Comparison of ENCODE assay signal across 8 cellular contexts in genomic region chrX:101390664-101391525, GRCh38. TPM values are rescaled to one million over a fixed set of nuclear protein-coding genes. Genes with fewer than 3 reads are reported as not detected.
DNase-seq lines count a peak whose midpoint lies in the region; ATAC-seq and TF ChIP-seq lines count a peak whose summit lies in the region.

RPL36A (plus strand) TSS chrX:101391011; CDS start chrX:101391044, 33 bp downstream.

- H3K4me3 ChIP-seq in GM23338 (peak within 1 kb of the TSS; percentile 81), fibroblast of the aortic adventitia (ENCODE audit: low read depth, low read length) (peak within 1 kb of the TSS; percentile 76)

- H3K4me1 Mint-ChIP-seq in GM23338 (peaks cover 9% of the 10 kb centered on the region; the same call in 2 of the 3 replicates), nephron progenitor cell (peaks cover 23% of the 10 kb centered on the region)
- H3K4me1 Mint-ChIP-seq in stimulated activated naive CD8-positive, alpha-beta T cell treated with anti-CD3 and anti-CD28 coated beads, Interleukin-15, amount 100 ng/mL, for 72 hours, result peaks cover 21% of the 10 kb centered on the region

- H3K27me3 Mint-ChIP-seq in GM23338 (ENCODE audit: insufficient read depth, low read depth, poor library complexity), result peaks cover 16% of the 10 kb centered on the region
- H3K27me3 Mint-ChIP-seq in nephron progenitor cell (ENCODE audit: low read depth, poor library complexity), result peaks cover 3% of the 10 kb centered on the region
- no peaks in the 10 kb centered on the region for H3K27me3 Mint-ChIP-seq in stimulated activated naive CD8-positive, alpha-beta T cell treated with anti-CD3 and anti-CD28 coated beads, Interleukin-15, amount 100 ng/mL, for 72 hours

- H3K4me3 Mint-ChIP-seq in GM23338 (peak within 1 kb of the TSS; percentile 98), nephron progenitor cell (peak within 1 kb of the TSS; percentile 97)
- H3K4me3 Mint-ChIP-seq in stimulated activated naive CD8-positive, alpha-beta T cell treated with anti-CD3 and anti-CD28 coated beads, Interleukin-15, amount 100 ng/mL, for 72 hours, result peak within 1 kb of the TSS; percentile 92 to 94

- no peaks in the 10 kb centered on the region for H3K9me2 ChIP-seq in GM23338 (ENCODE audit: insufficient read depth)

- H3K27me3 ChIP-seq in GM23338 (ENCODE audit: insufficient read depth), result no peaks in the 10 kb centered on the region

- peak within 1 kb of the TSS; percentile 97 for H3K27ac ChIP-seq in GM23338 (ENCODE audit: low read depth)

- H3K79me2 ChIP-seq in GM23338 (replicated peaks; ENCODE audit: insufficient read depth), result peaks cover 26% of the 10 kb centered on the region

- ATAC-seq in GM23338, result peak; percentile 96
- peak; percentile 97 for ATAC-seq in stimulated activated naive CD8-positive, alpha-beta T cell treated with anti-CD3 and anti-CD28 coated beads, Interleukin-15, amount 100 ng/mL, for 72 hours

- TF ChIP-seq CTCF in GM23338 (conservative IDR thresholded peaks at IDR 0.05; ENCODE audit: low read depth in 2 of 2), result peak; percentile 51 to 67
- peak; percentile 75 for TF ChIP-seq CTCF in fibroblast of the aortic adventitia (IDR thresholded peaks at IDR 0.05; ENCODE audit: insufficient read depth, low read length)
- peak; percentile 49 for TF ChIP-seq CTCF in nephron progenitor cell (IDR thresholded peaks at IDR 0.05)

- peaks cover 31% of the 10 kb centered on the region for H3K36me3 ChIP-seq in GM23338 (ENCODE audit: insufficient read depth)

- peaks cover 27% of the 10 kb centered on the region for H3F3A ChIP-seq in GM23338 (replicated peaks; ENCODE audit: low read depth)

- peak within 1 kb of the TSS; percentile 81; the same call in 1 of the 2 replicates for H2AFZ ChIP-seq in GM23338

- DNase-seq in EH (ENCODE audit: low read depth) (peak; percentile 90), GM23338 (ENCODE audit: low spot score) (peak; percentile 94), LHCN-M2 (ENCODE audit: low read depth) (peak; percentile 87), RPMI7951 (ENCODE audit: low read depth) (peak; percentile 88), fibroblast of the aortic adventitia (ENCODE audit: low read depth) (peak; percentile 90), nephron progenitor cell (peak; percentile 78)
- DNase-seq in activated T-helper 1 cell treated with anti-CD3 and anti-CD28 coated beads, Interleukin-2, amount 50 U/mL, for 16 hours (ENCODE audit: low read depth in 1 of 2, low spot score in 1 of 2), result peak; percentile 47 to 69
- DNase-seq in stimulated activated naive CD8-positive, alpha-beta T cell treated with anti-CD3 and anti-CD28 coated beads, Interleukin-15, amount 100 ng/mL, for 72 hours, result peak; percentile 74 to 85

- H4K20me1 ChIP-seq in GM23338 (replicated peaks; ENCODE audit: insufficient read depth), result no peaks in the 10 kb centered on the region; the same call in 1 of the 2 replicates

- no peaks in the 10 kb centered on the region; the same call in 1 of the 2 replicates for H3K4me1 ChIP-seq in GM23338 (ENCODE audit: insufficient read depth)

- H3K36me3 Mint-ChIP-seq in GM23338 (ENCODE audit: low read depth) (peaks cover 45% of the 10 kb centered on the region), nephron progenitor cell (ENCODE audit: low read depth) (peaks cover 22% of the 10 kb centered on the region)

- peak within 1 kb of the TSS; percentile 99 for H3K27ac Mint-ChIP-seq in GM23338
- peak within 1 kb of the TSS; percentile 99 for H3K27ac Mint-ChIP-seq in nephron progenitor cell
- H3K27ac Mint-ChIP-seq in stimulated activated naive CD8-positive, alpha-beta T cell treated with anti-CD3 and anti-CD28 coated beads, Interleukin-15, amount 100 ng/mL, for 72 hours, result peak within 1 kb of the TSS; percentile 98

- no peaks in the 10 kb centered on the region for H3K9me3 Mint-ChIP-seq in GM23338
- peaks cover 46% of the 10 kb centered on the region for H3K9me3 Mint-ChIP-seq in nephron progenitor cell
- H3K9me3 Mint-ChIP-seq in stimulated activated naive CD8-positive, alpha-beta T cell treated with anti-CD3 and anti-CD28 coated beads, Interleukin-15, amount 100 ng/mL, for 72 hours, result no peaks in the 10 kb centered on the region

- H3K4me2 ChIP-seq in GM23338, result peak within 1 kb of the TSS; percentile 91

TF ChIP-seq in GM23338, 12 proteins besides CTCF, POLR2A, EP300 and RAD21:
- TF ChIP-seq POLR2AphosphoS5 (IDR thresholded peaks at IDR 0.05; ENCODE audit: low read depth) (peak; percentile 67), ZNF462 (CRISPR knock-in tag; IDR thresholded peaks at IDR 0.05) (no peak), ETS1 (IDR thresholded peaks at IDR 0.05) (peak; percentile 46; the same call in 1 of the 2 replicates), ZNF114 (CRISPR knock-in tag; IDR thresholded peaks at IDR 0.05) (no peak)
TF ChIP-seq in GM23338: peak in this region for 2.

RNA-seq across cellular contexts. Expression of gene RPL36A, which starts in this region (rescaled TPM):
- total RNA-seq in GM23338 (2014; rRNA removed; shearing (Covaris generic)), result 901 and 2,255 TPM in 2 replicates
- 1,348 and 1,607 TPM in 2 replicates for polyA plus RNA-seq in GM23338 (2016; fragmentation: Nextera tagmentation; extraction: Ambion mirVana)
- total RNA-seq in LHCN-M2 (2014; rRNA removed) (1,273 and 1,873 TPM in 2 replicates), fibroblast of the aortic adventitia (ENCODE audit: low replicate concordance) (1,088 and 1,131 TPM in 2 replicates)
- 1,805 TPM for polyA plus RNA-seq in LHCN-M2 (2012)
- total RNA-seq in RPMI7951 (2014; rRNA removed; shearing (Covaris generic)), result 306 and 329 TPM in 2 replicates

Comparison
In these comparisons a context has a peak if more than half of its experiments do, and no peak if none do; other contexts are left out.
1. Peak in every context shown above with its lines: DNase-seq, ATAC-seq, H3K4me3 ChIP-seq and H3K27ac ChIP-seq.